ENCODE assay signal across 16 cellular contexts in the genomic region with DNA sequence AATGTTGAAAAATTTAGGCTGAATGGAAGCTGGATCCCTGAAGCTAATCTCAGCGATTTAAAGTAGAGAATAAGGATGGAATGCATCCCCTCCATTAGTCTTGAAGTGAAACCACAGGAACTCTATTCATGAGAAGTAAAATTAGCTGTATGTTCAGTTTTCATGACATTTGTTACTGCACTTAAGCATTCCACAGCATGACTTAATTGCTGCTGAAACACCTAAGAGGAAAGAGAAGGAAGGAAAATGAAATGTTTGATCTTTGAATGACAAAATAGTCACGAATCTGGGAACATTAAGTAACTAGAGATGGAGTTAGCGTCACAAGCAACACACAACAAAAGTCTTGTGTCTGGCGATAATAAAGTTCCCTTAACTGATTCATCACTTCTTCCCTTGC.
DNase-seq lines count a peak whose midpoint lies in the region; ATAC-seq and TF ChIP-seq lines count a peak whose summit lies in the region.
"Had no signal": no experiment of that assay in that cellular context is flagged by ENCODE, and none has a peak within 500 bp of the region (broad histone marks: within the 10 kb centered on the region; RNA-seq: fewer than 3 reads in every experiment).

No MANE protein-coding gene starts in this region.

- no peak overlapping the region for H3K4me3 Mint-ChIP-seq in activated T-cell treated with anti-CD3 and anti-CD28 coated beads, Interleukin-2, amount 50 U/mL, for 24 hours
- H3K4me3 Mint-ChIP-seq in immature natural killer cell, result no peak overlapping the region
- no peak overlapping the region for H3K4me3 Mint-ChIP-seq in stimulated activated effector memory CD8-positive, alpha-beta T cell treated with anti-CD3 and anti-CD28 coated beads, Interleukin-12 subunit alpha, Interleukin-12 subunit beta, amount 100 ng/mL, for 72 hours

- H3K4me1 Mint-ChIP-seq in activated T-cell treated with anti-CD3 and anti-CD28 coated beads, Interleukin-2, amount 50 U/mL, for 24 hours (ENCODE audit: low read depth), result peaks cover 64% of the 10 kb centered on the region
- H3K4me1 Mint-ChIP-seq in immature natural killer cell, result peaks cover 18 to 63% of the 10 kb centered on the region in 2 donors
- peaks cover 53% of the 10 kb centered on the region for H3K4me1 Mint-ChIP-seq in stimulated activated effector memory CD8-positive, alpha-beta T cell treated with anti-CD3 and anti-CD28 coated beads, Interleukin-12 subunit alpha, Interleukin-12 subunit beta, amount 100 ng/mL, for 72 hours

- no peaks in the 10 kb centered on the region for H3K9me3 Mint-ChIP-seq in activated T-cell treated with anti-CD3 and anti-CD28 coated beads, Interleukin-2, amount 50 U/mL, for 24 hours
- no peaks in the 10 kb centered on the region for H3K9me3 Mint-ChIP-seq in immature natural killer cell
- no peaks in the 10 kb centered on the region for H3K9me3 Mint-ChIP-seq in stimulated activated effector memory CD8-positive, alpha-beta T cell treated with anti-CD3 and anti-CD28 coated beads, Interleukin-12 subunit alpha, Interleukin-12 subunit beta, amount 100 ng/mL, for 72 hours

- CTCF ChIA-PET in RWPE1 (lab: Yijun Ruan, JAX), result interaction anchor here (0.6 kb wide), 2 partner anchors 26 to 95 kb away, joined by 3 read pairs; no protein-coding TSS in a partner anchor

- POLR2A ChIA-PET in RWPE1 (lab: Yijun Ruan, JAX; ENCODE audit: low non-redundant PET), result no interaction called here

- no peak for DNase-seq in activated T-cell treated with anti-CD3 and anti-CD28 coated beads, Interleukin-2, amount 50 U/mL, for 24 hours
- DNase-seq in activated T-cell treated with anti-CD3 and anti-CD28 coated beads, Interleukin-2, amount 50 U/mL, for 1 hour, result no peak
- no peak for DNase-seq in RWPE1 (ENCODE audit: low spot score)
- no peak for DNase-seq in immature natural killer cell
- no peak for DNase-seq in stimulated activated effector memory CD8-positive, alpha-beta T cell treated with anti-CD3 and anti-CD28 coated beads, Interleukin-12 subunit alpha, Interleukin-12 subunit beta, amount 100 ng/mL, for 72 hours (ENCODE audit: low spot score in 2 of 2)
- no peak for DNase-seq in midbrain (lab: John Stamatoyannopoulos, UW)
- DNase-seq: aorta, dermis blood vessel endothelial cell, NCI-H2227 treated with DMSO at 0.1 percent for 48 hours, OCI-M1, stomach had no signal

- peak overlapping the region; percentile 55 for H3K27ac Mint-ChIP-seq in activated T-cell treated with anti-CD3 and anti-CD28 coated beads, Interleukin-2, amount 50 U/mL, for 24 hours
- H3K27ac Mint-ChIP-seq in immature natural killer cell, result peak overlapping the region in 4 of 6 donors; percentile 3 to 60 (median 22)
- peak overlapping the region; percentile 70 for H3K27ac Mint-ChIP-seq in stimulated activated effector memory CD8-positive, alpha-beta T cell treated with anti-CD3 and anti-CD28 coated beads, Interleukin-12 subunit alpha, Interleukin-12 subunit beta, amount 100 ng/mL, for 72 hours

- no peak for ATAC-seq in stimulated activated effector memory CD8-positive, alpha-beta T cell treated with anti-CD3 and anti-CD28 coated beads, Interleukin-12 subunit alpha, Interleukin-12 subunit beta, amount 100 ng/mL, for 72 hours
- ATAC-seq in GM18519 (IDR thresholded peaks at IDR 0.05; ENCODE audit: low FRiP score, unreplicated experiment) (no peak), HG03521 (IDR thresholded peaks at IDR 0.05; ENCODE audit: unreplicated experiment) (no peak)
- ATAC-seq: A549, left lobe of liver had no signal

- TF ChIP-seq CTCF in RWPE1 (conservative IDR thresholded peaks at IDR 0.05; ENCODE audit: low read depth), result no peak

- H3K27ac ChIP-seq in RWPE1, result peak overlapping the region; percentile 64; the same call in 1 of the 2 replicates
- H3K27ac ChIP-seq: A549, VCaP had no signal

- H3K27me3 Mint-ChIP-seq in activated T-cell treated with anti-CD3 and anti-CD28 coated beads, Interleukin-2, amount 50 U/mL, for 24 hours, result no peaks in the 10 kb centered on the region
- H3K27me3 Mint-ChIP-seq in immature natural killer cell (ENCODE audit: low read depth in 3 of 3), result no peaks in the 10 kb centered on the region

- H3K36me3 Mint-ChIP-seq in activated T-cell treated with anti-CD3 and anti-CD28 coated beads, Interleukin-2, amount 50 U/mL, for 24 hours (ENCODE audit: low read depth), result no peaks in the 10 kb centered on the region
- peaks cover 0 to 10% (median 7%) of the 10 kb centered on the region in 3 donors for H3K36me3 Mint-ChIP-seq in immature natural killer cell
- H3K36me3 Mint-ChIP-seq in stimulated activated effector memory CD8-positive, alpha-beta T cell treated with anti-CD3 and anti-CD28 coated beads, Interleukin-12 subunit alpha, Interleukin-12 subunit beta, amount 100 ng/mL, for 72 hours, result peaks cover 21% of the 10 kb centered on the region
